In the genomic region with DNA sequence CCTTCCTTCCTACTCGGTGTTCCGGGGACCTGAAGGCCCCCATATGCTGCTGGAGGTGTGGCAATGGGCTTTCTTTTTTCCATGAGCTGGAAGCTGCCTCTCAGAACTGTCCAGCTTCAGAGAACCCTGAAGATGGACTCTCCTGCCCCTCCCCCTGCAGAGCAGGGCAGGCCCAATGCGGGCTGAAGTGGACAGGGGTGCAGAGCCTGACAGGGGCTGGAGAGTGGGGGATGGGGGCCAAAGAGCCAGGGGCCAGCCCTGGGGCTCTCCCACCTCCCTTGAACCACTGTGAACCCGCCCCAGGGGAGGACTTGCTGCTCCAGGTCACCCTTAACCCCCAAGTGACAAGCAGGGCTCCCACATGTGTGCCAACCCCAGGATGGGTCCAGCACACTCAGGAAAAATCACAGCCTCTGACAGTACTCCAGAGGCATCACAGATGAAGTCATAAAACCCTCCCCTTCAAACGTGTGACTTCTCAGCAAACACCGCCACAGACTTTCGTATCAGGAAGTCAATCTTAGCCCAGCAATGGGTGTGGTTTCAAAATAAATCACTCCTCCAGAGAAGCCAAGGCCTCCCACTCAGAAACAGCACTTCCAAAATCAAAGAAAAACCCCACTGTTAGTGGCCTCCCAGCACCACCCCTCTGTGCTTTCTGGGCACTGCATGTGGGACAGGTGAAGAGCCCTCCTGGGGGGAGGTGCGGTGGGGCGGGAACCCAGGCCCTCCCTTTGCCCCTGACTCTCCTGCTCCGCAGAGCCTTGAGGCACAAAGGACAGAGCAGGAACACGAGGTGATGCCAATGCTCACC, we compare ENCODE assay signal across 8 cellular contexts.
A peak's percentile ranks its signal among the peaks of the same experiment; 100 is the strongest.
DNase-seq lines count a peak whose midpoint lies in the region; ATAC-seq lines count a peak whose summit lies in the region.

No MANE protein-coding gene starts in this region.

- ATAC-seq in activated CD4-positive, alpha-beta T cell treated with anti-CD3 and anti-CD28 coated beads for 36 hours: peak; percentile 76
- peak; percentile 84 for ATAC-seq in naive thymus-derived CD4-positive, alpha-beta T cell
- ATAC-seq in GM21576 (IDR thresholded peaks at IDR 0.05; ENCODE audit: unreplicated experiment): no peak
- ATAC-seq in GM21360 (IDR thresholded peaks at IDR 0.05; ENCODE audit: unreplicated experiment): no peak

- no peaks in the 10 kb centered on the region for H3K36me3 ChIP-seq in effector memory CD4-positive, alpha-beta T cell (ENCODE audit: control insufficient read depth, insufficient read depth, low read length)
- H3K36me3 ChIP-seq in naive thymus-derived CD4-positive, alpha-beta T cell (ENCODE audit: control insufficient read depth in 2 of 3, insufficient read depth in 3 of 3, low read length in 3 of 3): no peaks in the 10 kb centered on the region

- DNase-seq in Caki2 (ENCODE audit: low read depth): peak; percentile 72
- DNase-seq in activated CD4-positive, alpha-beta T cell treated with anti-CD3 and anti-CD28 coated beads for 36 hours: peak; percentile 76
- peak; percentile 48 to 59 (median 53) for DNase-seq in effector memory CD4-positive, alpha-beta T cell
- peak in 8 of 9 donors; percentile 60 to 90 (median 86) for DNase-seq in naive thymus-derived CD4-positive, alpha-beta T cell
- DNase-seq in ureter (ENCODE audit: low spot score): peak; percentile 67

- CTCF ChIA-PET in activated CD4-positive, alpha-beta T cell treated with anti-CD3 and anti-CD28 coated beads for 36 hours (lab: Charles Lee): interaction anchor here (0.5 to 2.2 kb wide), 3 partner anchors 10 to 127 kb away, joined by 3 to 14 read pairs (median 3); no protein-coding TSS in a partner anchor
- CTCF ChIA-PET in naive thymus-derived CD4-positive, alpha-beta T cell (lab: Charles Lee): interaction anchor here (1.1 kb wide), 1 partner anchor 29 kb away, joined by 4 read pairs; no protein-coding TSS in a partner anchor

- POLR2A ChIA-PET in activated CD4-positive, alpha-beta T cell treated with anti-CD3 and anti-CD28 coated beads for 36 hours (lab: Charles Lee): no interaction called here
- POLR2A ChIA-PET in naive thymus-derived CD4-positive, alpha-beta T cell (lab: Charles Lee): interaction anchor here (0.6 to 22.2 kb wide), 14 partner anchors 9 to 137 kb away, joined by 3 to 362 read pairs (median 4); partner anchors contain the start of gene HDAC4

- H3K27me3 Mint-ChIP-seq in IgD-negative memory B cell: peaks cover 55% of the 10 kb centered on the region
- H3K27me3 Mint-ChIP-seq in activated CD4-positive, alpha-beta T cell treated with anti-CD3 and anti-CD28 coated beads for 36 hours: peaks cover 8% of the 10 kb centered on the region
- H3K27me3 Mint-ChIP-seq in naive thymus-derived CD4-positive, alpha-beta T cell: no peaks in the 10 kb centered on the region

- in situ Hi-C loops in Caki2 (cut with HindIII; ENCODE audit: low pct_unique_long_range_greater_than_20kb, low sequenced_read_pairs): no loop called here

- intact Hi-C loops in activated CD4-positive, alpha-beta T cell treated with anti-CD3 and anti-CD28 coated beads for 36 hours (cut with DNase I, micrococcal nuclease): loop anchor here (1.0 to 10.0 kb wide), 13 partner anchors 10 to 284 kb away; partner anchors contain the start of gene HDAC4 (in 1 of the 2)
- intact Hi-C loops in naive thymus-derived CD4-positive, alpha-beta T cell (cut with micrococcal nuclease): loop anchor here (1.0 to 10.0 kb wide), 16 partner anchors 10 to 1300 kb away; partner anchors contain the start of genes HDAC4 (in 2 of the 2), COPS9 (in 1 of the 2), DUSP28 (in 1 of the 2) and NDUFA10 (in 1 of the 2)

- peak overlapping the region in 2 of 3 donors; percentile 83 to 95 for H3K27ac Mint-ChIP-seq in IgD-negative memory B cell
- H3K27ac Mint-ChIP-seq in activated CD4-positive, alpha-beta T cell treated with anti-CD3 and anti-CD28 coated beads for 36 hours: peak overlapping the region; percentile 94
- peak overlapping the region; percentile 88 to 100 (median 98) for H3K27ac Mint-ChIP-seq in naive thymus-derived CD4-positive, alpha-beta T cell

- H3K4me1 ChIP-seq in effector memory CD4-positive, alpha-beta T cell (ENCODE audit: control insufficient read depth, insufficient read depth, low read length, poor library complexity, severe bottlenecking): peaks cover 82% of the 10 kb centered on the region
- H3K4me1 ChIP-seq in naive thymus-derived CD4-positive, alpha-beta T cell (ENCODE audit: control insufficient read depth in 2 of 2, insufficient read depth in 2 of 2, low read length in 2 of 2): peaks cover 68 to 96% of the 10 kb centered on the region in 2 donors

- H3K27ac ChIP-seq in effector memory CD4-positive, alpha-beta T cell (ENCODE audit: insufficient read depth, low read length, poor library complexity, severe bottlenecking): peak overlapping the region; percentile 89
- H3K27ac ChIP-seq in naive thymus-derived CD4-positive, alpha-beta T cell (ENCODE audit: low read depth, low read length): peak overlapping the region; percentile 79

- peaks cover 37 to 52% (median 49%) of the 10 kb centered on the region in 3 donors for H3K4me1 Mint-ChIP-seq in IgD-negative memory B cell
- peaks cover 88% of the 10 kb centered on the region for H3K4me1 Mint-ChIP-seq in activated CD4-positive, alpha-beta T cell treated with anti-CD3 and anti-CD28 coated beads for 36 hours
- H3K4me1 Mint-ChIP-seq in naive thymus-derived CD4-positive, alpha-beta T cell: peaks cover 61 to 97% (median 87%) of the 10 kb centered on the region in 7 donors

- no peaks in the 10 kb centered on the region for H3K36me3 Mint-ChIP-seq in IgD-negative memory B cell
- peaks cover 1% of the 10 kb centered on the region for H3K36me3 Mint-ChIP-seq in activated CD4-positive, alpha-beta T cell treated with anti-CD3 and anti-CD28 coated beads for 36 hours (ENCODE audit: low read depth)
- peaks cover 0 to 22% (median 0%) of the 10 kb centered on the region in 5 donors for H3K36me3 Mint-ChIP-seq in naive thymus-derived CD4-positive, alpha-beta T cell

- peak overlapping the region; percentile 84 for H3K4me3 ChIP-seq in effector memory CD4-positive, alpha-beta T cell (ENCODE audit: insufficient read depth, low read depth, low read length, poor library complexity, severe bottlenecking)
- peak overlapping the region; percentile 32 for H3K4me3 ChIP-seq in naive thymus-derived CD4-positive, alpha-beta T cell (ENCODE audit: low read length)

- peaks cover 0 to 2% (median 0%) of the 10 kb centered on the region in 3 donors for H3K9me3 Mint-ChIP-seq in IgD-negative memory B cell
- no peaks in the 10 kb centered on the region for H3K9me3 Mint-ChIP-seq in activated CD4-positive, alpha-beta T cell treated with anti-CD3 and anti-CD28 coated beads for 36 hours (ENCODE audit: low read depth)
- H3K9me3 Mint-ChIP-seq in naive thymus-derived CD4-positive, alpha-beta T cell: peaks cover 0 to 2% (median 0%) of the 10 kb centered on the region in 11 donors

- no peaks in the 10 kb centered on the region for H3K9me3 ChIP-seq in effector memory CD4-positive, alpha-beta T cell (ENCODE audit: control insufficient read depth, low read length)
- H3K9me3 ChIP-seq in naive thymus-derived CD4-positive, alpha-beta T cell (ENCODE audit: control insufficient read depth in 2 of 3, low read length in 3 of 3): no peaks in the 10 kb centered on the region

- H3K27me3 ChIP-seq in effector memory CD4-positive, alpha-beta T cell (replicated peaks; ENCODE audit: control insufficient read depth, insufficient read depth, low read length, poor library complexity, severe bottlenecking): no peaks in the 10 kb centered on the region
- H3K27me3 ChIP-seq in naive thymus-derived CD4-positive, alpha-beta T cell (ENCODE audit: control insufficient read depth in 2 of 2, insufficient read depth in 2 of 2, low read length in 2 of 2): no peaks in the 10 kb centered on the region

- H3K4me3 Mint-ChIP-seq in IgD-negative memory B cell: peak overlapping the region; percentile 6 to 88 (median 61)
- peak overlapping the region; percentile 51 for H3K4me3 Mint-ChIP-seq in activated CD4-positive, alpha-beta T cell treated with anti-CD3 and anti-CD28 coated beads for 36 hours
- H3K4me3 Mint-ChIP-seq in naive thymus-derived CD4-positive, alpha-beta T cell: peak overlapping the region; percentile 85 to 99 (median 88)

Comparison
In these comparisons a context has a peak if more than half of its experiments do, and no peak if none do; other contexts are left out.
1. ATAC-seq: peak in activated CD4-positive, alpha-beta T cell treated with anti-CD3 and anti-CD28 coated beads for 36 hours (single experiment) and naive thymus-derived CD4-positive, alpha-beta T cell (single experiment); none in GM21576 (single experiment) and GM21360 (single experiment).
2. Peak in every context shown above with its lines, with median percentiles within 50 percentile points of each other: DNase-seq, H3K27ac Mint-ChIP-seq and H3K4me3 Mint-ChIP-seq.